In genomic region chr7:90903856-90904255, GRCh38 we compare ENCODE assay signal across 31 cellular contexts.
"Had no signal": no experiment of that assay in that cellular context is flagged by ENCODE, and none has a peak within 500 bp of the region (broad histone marks: within the 10 kb centered on the region; RNA-seq: fewer than 3 reads in every experiment).

No MANE protein-coding gene starts in this region.

- H3K9ac ChIP-seq: SK-N-SH had no signal

- H3K27me3 ChIP-seq: ascending aorta, cardiac muscle cell, SJSA1 had no signal

- H3K27ac ChIP-seq: ascending aorta, cardiac muscle cell, SJSA1 had no signal

- H3K36me3 ChIP-seq: ascending aorta, cardiac muscle cell, SJSA1 had no signal

- H3K9me3 ChIP-seq: ascending aorta, SJSA1, SK-N-SH had no signal

- H3K27ac Mint-ChIP-seq: activated CD4-positive, alpha-beta T cell treated with anti-CD3 and anti-CD28 coated beads for 36 hours; activated CD4-positive, alpha-beta T cell treated with anti-CD3 and anti-CD28 coated beads, Interleukin-2, amount 10 ng/mL, durations not matched to agents 7 days and 5 days; activated CD8-positive, alpha-beta T cell treated with anti-CD3 and anti-CD28 coated beads, Interleukin-2, amount 10 ng/mL, durations not matched to agents 7 days and 5 days; activated naive CD4-positive, alpha-beta T cell treated with anti-CD3 and anti-CD28 coated beads, Interleukin-2, amount 50 U/mL, for 24 hours; activated naive CD8-positive, alpha-beta T cell treated with anti-CD3 and anti-CD28 coated beads, Interleukin-2, amount 10 ng/mL, durations not matched to agents 7 days and 5 days; activated T-cell treated with anti-CD3 and anti-CD28 coated beads, Interleukin-2, amount 50 U/mL, for 24 hours; activated T-helper 2 cell treated with anti-CD3 and anti-CD28 coated beads, Interferon-gamma antibody, Interleukin-2, Interleukin-4, amounts not matched to agents 10 μg/mL and 5 μg/mL and 100 μg/mL, durations not matched to agents 14 hours and 24 hours and 36 hours; T-helper 1 cell treated with Interleukin-12 subunit alpha and Interleukin-12 subunit beta and Interleukin-4 antibody, amounts not matched to agents 30 μg/mL and 1 μg/mL, for 36 hours; T-helper 2 cell treated with Interferon-gamma antibody and Interleukin-4, amounts not matched to agents 5 μg/mL and 100 μg/mL, for 36 hours had no signal

- H3K9me3 Mint-ChIP-seq: activated CD4-positive, alpha-beta T cell treated with anti-CD3 and anti-CD28 coated beads, Interleukin-2, amount 10 ng/mL, durations not matched to agents 7 days and 5 days; activated naive CD8-positive, alpha-beta T cell treated with anti-CD3 and anti-CD28 coated beads, Interleukin-2, amount 10 ng/mL, durations not matched to agents 7 days and 5 days; activated T-cell treated with anti-CD3 and anti-CD28 coated beads, Interleukin-2, amount 50 U/mL, for 24 hours; activated T-helper 2 cell treated with anti-CD3 and anti-CD28 coated beads, Interferon-gamma antibody, Interleukin-2, Interleukin-4, amounts not matched to agents 10 μg/mL and 5 μg/mL and 100 μg/mL, durations not matched to agents 14 hours and 24 hours and 36 hours; T-helper 1 cell treated with Interleukin-12 subunit alpha and Interleukin-12 subunit beta and Interleukin-4 antibody, amounts not matched to agents 30 μg/mL and 1 μg/mL, for 36 hours; T-helper 2 cell treated with Interferon-gamma antibody and Interleukin-4, amounts not matched to agents 5 μg/mL and 100 μg/mL, for 36 hours had no signal

- H3K36me3 Mint-ChIP-seq: activated naive CD4-positive, alpha-beta T cell treated with anti-CD3 and anti-CD28 coated beads, Interleukin-2, amount 50 U/mL, for 24 hours; activated naive CD8-positive, alpha-beta T cell treated with anti-CD3 and anti-CD28 coated beads, Interleukin-2, amount 10 ng/mL, durations not matched to agents 7 days and 5 days had no signal

- DNase-seq: activated CD4-positive, alpha-beta T cell treated with anti-CD3 and anti-CD28 coated beads for 36 hours; activated CD4-positive, alpha-beta T cell treated with anti-CD3 and anti-CD28 coated beads, Interleukin-2, amount 10 ng/mL, durations not matched to agents 7 days and 5 days; activated CD4-positive, alpha-beta T cell treated with anti-CD3 and anti-CD28 coated beads, Interleukin-2, amount 50 U/mL, for 48 hours; activated CD8-positive, alpha-beta T cell treated with anti-CD3 and anti-CD28 coated beads, Interleukin-2, amount 10 ng/mL, durations not matched to agents 7 days and 5 days; activated gamma-delta T cell; activated naive CD4-positive, alpha-beta T cell treated with Interleukin-2 at 50 U/mL for 16 hours; activated naive CD8-positive, alpha-beta T cell treated with anti-CD3 and anti-CD28 coated beads, Interleukin-2, amount 10 ng/mL, durations not matched to agents 7 days and 5 days; activated T-cell treated with anti-CD3 and anti-CD28 coated beads, Interleukin-2, amount 50 U/mL, for 24 hours; amygdala; NCI-H1092 treated with DMSO at 0.1 percent for 48 hours; NCI-H1417; NCI-H146; NCI-H187 treated with DMSO at 0.1 percent for 48 hours; NCI-H2081; NCI-H2171 treated with DMSO at 0.1 percent for 48 hours; NCI-H2227 treated with DMSO at 0.1 percent for 48 hours; NCI-H446 treated with DMSO at 0.1 percent for 48 hours; NCI-H524; NCI-H69; RPMI8226; SHP77 treated with DMSO at 0.1 percent for 48 hours; SK-N-SH had no signal

- ATAC-seq: activated CD4-positive, alpha-beta T cell treated with anti-CD3 and anti-CD28 coated beads for 36 hours; activated CD4-positive, CD25-positive, alpha-beta regulatory T cell treated with anti-CD3 and anti-CD28 coated beads, Interleukin-2, amount 50 U/mL, for 24 hours; activated CD8-positive, alpha-beta T cell treated with anti-CD3 and anti-CD28 coated beads, Interleukin-2, amount 10 ng/mL, durations not matched to agents 7 days and 5 days; Panc1 had no signal

- H3K4me1 Mint-ChIP-seq: activated CD4-positive, alpha-beta T cell treated with anti-CD3 and anti-CD28 coated beads for 36 hours; activated CD4-positive, alpha-beta T cell treated with anti-CD3 and anti-CD28 coated beads, Interleukin-2, amount 10 ng/mL, durations not matched to agents 7 days and 5 days; activated naive CD4-positive, alpha-beta T cell treated with anti-CD3 and anti-CD28 coated beads, Interleukin-2, amount 50 U/mL, for 24 hours; activated naive CD8-positive, alpha-beta T cell treated with anti-CD3 and anti-CD28 coated beads, Interleukin-2, amount 10 ng/mL, durations not matched to agents 7 days and 5 days had no signal

- H3K27me3 Mint-ChIP-seq: activated CD4-positive, alpha-beta T cell treated with anti-CD3 and anti-CD28 coated beads for 36 hours; activated CD4-positive, alpha-beta T cell treated with anti-CD3 and anti-CD28 coated beads, Interleukin-2, amount 10 ng/mL, durations not matched to agents 7 days and 5 days; activated naive CD8-positive, alpha-beta T cell treated with anti-CD3 and anti-CD28 coated beads, Interleukin-2, amount 10 ng/mL, durations not matched to agents 7 days and 5 days; activated T-cell treated with anti-CD3 and anti-CD28 coated beads, Interleukin-2, amount 50 U/mL, for 24 hours had no signal

- H3K4me2 ChIP-seq: SK-N-SH had no signal

- H3K4me3 ChIP-seq: ascending aorta, cardiac muscle cell, SJSA1 had no signal

- H3K4me3 Mint-ChIP-seq: activated CD4-positive, alpha-beta T cell treated with anti-CD3 and anti-CD28 coated beads for 36 hours; activated CD4-positive, alpha-beta T cell treated with anti-CD3 and anti-CD28 coated beads, Interleukin-2, amount 10 ng/mL, durations not matched to agents 7 days and 5 days; activated CD8-positive, alpha-beta T cell treated with anti-CD3 and anti-CD28 coated beads, Interleukin-2, amount 10 ng/mL, durations not matched to agents 7 days and 5 days; activated naive CD4-positive, alpha-beta T cell treated with anti-CD3 and anti-CD28 coated beads, Interleukin-2, amount 50 U/mL, for 24 hours; activated naive CD8-positive, alpha-beta T cell treated with anti-CD3 and anti-CD28 coated beads, Interleukin-2, amount 10 ng/mL, durations not matched to agents 7 days and 5 days; activated T-cell treated with anti-CD3 and anti-CD28 coated beads, Interleukin-2, amount 50 U/mL, for 24 hours; T-helper 1 cell treated with Interleukin-12 subunit alpha and Interleukin-12 subunit beta and Interleukin-4 antibody, amounts not matched to agents 30 μg/mL and 1 μg/mL, for 36 hours; T-helper 2 cell treated with Interferon-gamma antibody and Interleukin-4, amounts not matched to agents 5 μg/mL and 100 μg/mL, for 36 hours had no signal

- H3K4me1 ChIP-seq: ascending aorta had no signal
